26 cellular contexts compared by ENCODE assay signal in the genomic region with DNA sequence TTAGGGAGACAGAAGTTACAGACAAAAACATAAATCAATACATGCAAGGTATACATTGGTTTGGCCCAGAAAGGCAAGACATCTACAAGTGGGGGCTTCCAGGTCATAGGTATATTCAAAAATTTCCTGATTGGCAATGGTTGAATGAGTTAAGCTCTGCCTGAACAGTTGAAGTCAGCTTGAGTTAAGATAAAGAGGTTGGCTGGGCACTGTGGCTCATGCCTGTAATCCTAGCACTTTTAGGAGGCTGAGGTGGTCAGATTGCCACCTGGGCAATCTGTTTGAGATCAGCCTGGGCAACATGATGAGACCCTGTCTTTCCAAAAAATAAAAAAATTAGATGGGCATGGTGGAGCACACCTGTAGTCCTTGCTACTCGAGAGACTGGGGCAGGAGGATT. TPM values are rescaled to one million over a fixed set of nuclear protein-coding genes. Genes with fewer than 3 reads are reported as not detected.
"Had no signal": no experiment of that assay in that cellular context is flagged by ENCODE, and none has a peak within 500 bp of the region (broad histone marks: within the 10 kb centered on the region; RNA-seq: fewer than 3 reads in every experiment).

No MANE protein-coding gene starts in this region.

- H3K9me3 ChIP-seq: ascending aorta, SJSA1 had no signal

- H3K9ac ChIP-seq: SK-N-SH had no signal

- H3K36me3 ChIP-seq: ascending aorta, SJSA1 had no signal

- ATAC-seq: activated CD8-positive, alpha-beta T cell treated with anti-CD3 and anti-CD28 coated beads, Interleukin-2, amount 10 ng/mL, durations not matched to agents 7 days and 5 days; activated naive CD4-positive, alpha-beta T cell treated with anti-CD3 and anti-CD28 coated beads, Interleukin-2, amount 50 U/mL, for 72 hours; activated naive CD8-positive, alpha-beta T cell treated with anti-CD3 and anti-CD28 coated beads, Interleukin-2, amount 50 U/mL, for 24 hours; activated T-cell treated with anti-CD3 and anti-CD28 coated beads, Interleukin-2, amount 50 U/mL, for 4 hours had no signal

- FAIRE-seq: TTC549 had no signal

- H3K4me3 ChIP-seq: ascending aorta, SJSA1 had no signal

- H3K4me2 ChIP-seq: SK-N-SH had no signal

- H3K4me1 ChIP-seq: ascending aorta had no signal

- H3K27ac ChIP-seq: ascending aorta, SJSA1 had no signal

- DNase-seq: activated CD4-positive, alpha-beta T cell treated with anti-CD3 and anti-CD28 coated beads, Interleukin-2, amount 10 ng/mL, durations not matched to agents 24 days and 14 days; activated CD4-positive, alpha-beta T cell treated with anti-CD3 and anti-CD28 coated beads, Interleukin-2, amount 50 U/mL, for 4 hours; activated CD8-positive, alpha-beta T cell treated with anti-CD3 and anti-CD28 coated beads, Interleukin-2, amount 10 ng/mL, durations not matched to agents 7 days and 5 days; activated gamma-delta T cell treated with Interleukin-2 at 50 U/mL for 16 hours; activated naive CD4-positive, alpha-beta T cell treated with anti-CD3 and anti-CD28 coated beads for 36 hours; activated naive CD8-positive, alpha-beta T cell treated with anti-CD3 and anti-CD28 coated beads, Interleukin-2, amount 50 U/mL, for 24 hours; activated T-cell treated with anti-CD3 and anti-CD28 coated beads, Interleukin-2, amount 50 U/mL, for 4 hours; amniotic stem cell; Kasumi-1; KG1; MM.1S; MV-4-11; NCI-H1092; NCI-H1436 treated with DMSO at 0.1 percent for 48 hours; NCI-H1694 treated with DMSO at 0.1 percent for 48 hours; NCI-H2029; NCI-H345; NCI-H524 treated with DMSO at 0.1 percent for 48 hours; SHP77; SK-N-SH had no signal

- H3K27me3 ChIP-seq: ascending aorta, SJSA1 had no signal

RNA-seq across cellular contexts. Expression of gene TMC1, which starts 16.3 kb away (rescaled TPM):
- total RNA-seq: activated CD4-positive, alpha-beta T cell treated with anti-CD3 and anti-CD28 coated beads, Interleukin-2, amount 10 ng/mL, durations not matched to agents 24 days and 14 days; activated CD8-positive, alpha-beta T cell treated with anti-CD3 and anti-CD28 coated beads, Interleukin-2, amount 10 ng/mL, durations not matched to agents 7 days and 5 days; activated naive CD4-positive, alpha-beta T cell treated with anti-CD3 and anti-CD28 coated beads for 36 hours; activated naive CD4-positive, alpha-beta T cell treated with anti-CD3 and anti-CD28 coated beads, Interleukin-2, amount 50 U/mL, for 72 hours; activated T-cell treated with anti-CD3 and anti-CD28 coated beads, Interleukin-2, amount 50 U/mL, for 4 hours; activated T-helper 1 cell treated with anti-CD3 and anti-CD28 coated beads, Interleukin-12 subunit alpha, Interleukin-12 subunit beta, Interleukin-2, Interleukin-4 antibody, amounts not matched to agents 30 ng/mL and 10 ng/mL and 1 ng/mL, durations not matched to agents 14 hours and 24 hours and 36 hours; ascending aorta; NCI-H460 had no signal
- polyA plus RNA-seq: SK-N-SH had no signal
